In the genomic region with DNA sequence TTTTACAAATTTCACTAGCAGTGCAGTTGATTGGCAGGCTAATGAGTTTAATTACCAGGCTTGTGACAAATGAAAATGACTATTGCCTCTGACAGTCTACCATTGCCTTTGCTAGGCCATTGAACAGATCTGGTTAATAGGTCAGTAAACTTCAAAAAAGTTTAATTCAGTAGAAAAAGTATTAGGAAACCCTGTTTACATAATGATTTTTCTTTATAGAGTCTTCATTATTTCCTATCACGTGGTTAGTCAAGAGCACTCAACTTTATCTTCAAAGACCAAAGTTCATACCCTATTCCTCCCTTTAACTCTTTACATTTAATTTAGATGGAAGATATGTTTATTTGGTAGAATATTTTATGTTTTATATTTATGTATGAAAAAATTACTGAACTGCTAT, we compare ENCODE assay signal across 24 cellular contexts.
"Had no signal": no experiment of that assay in that cellular context is flagged by ENCODE, and none has a peak within 500 bp of the region (broad histone marks: within the 10 kb centered on the region; RNA-seq: fewer than 3 reads in every experiment).

No MANE protein-coding gene starts in this region.

- H2AFZ ChIP-seq: hepatocyte had no signal

- H3K4me1 ChIP-seq: colonic mucosa, foreskin keratinocyte, gastroesophageal sphincter, lower lobe of right lung, prostate gland, thyroid gland had no signal

- H3K27me3 Mint-ChIP-seq: dendritic cell treated with granulocyte-macrophage colony-stimulating factor and Interleukin-4, amounts not matched to agents 40 ng/mL and 50 ng/mL, for 4 days; naive thymus-derived CD8-positive, alpha-beta T cell; stimulated activated naive B cell treated with anti-CD40 and anti-IgM and Interleukin-4, amounts not matched to agents 10 μg/mL and 1 μg/mL and 100 μg/mL, for 72 hours; stimulated activated naive CD8-positive, alpha-beta T cell treated with anti-CD3 and anti-CD28 coated beads, Interleukin-15, Interleukin-2, amounts not matched to agents 100 ng/mL and 50 ng/mL, for 24 hours; type B pancreatic cell had no signal

- H3K27ac ChIP-seq: colonic mucosa, esophagus muscularis mucosa, foreskin keratinocyte, gastroesophageal sphincter, heart left ventricle, hepatocyte, left ventricle myocardium inferior, lower lobe of right lung, prostate gland, skin epidermis, thyroid gland had no signal

- H3K27ac Mint-ChIP-seq: dendritic cell treated with granulocyte-macrophage colony-stimulating factor and Interleukin-4, amounts not matched to agents 40 ng/mL and 50 ng/mL, for 4 days; naive thymus-derived CD8-positive, alpha-beta T cell; nephron progenitor cell; stimulated activated naive B cell treated with anti-CD40 and anti-IgM and Interleukin-4, amounts not matched to agents 10 μg/mL and 1 μg/mL and 100 μg/mL, for 72 hours; stimulated activated naive CD8-positive, alpha-beta T cell treated with anti-CD3 and anti-CD28 coated beads, Interleukin-15, Interleukin-2, amounts not matched to agents 100 ng/mL and 50 ng/mL, for 24 hours; type B pancreatic cell had no signal

- H3K79me2 ChIP-seq: hepatocyte had no signal

- H3K4me2 ChIP-seq: hepatocyte had no signal

- H3K4me1 Mint-ChIP-seq: nephron progenitor cell; stimulated activated naive B cell treated with anti-CD40 and anti-IgM and Interleukin-4, amounts not matched to agents 10 μg/mL and 1 μg/mL and 100 μg/mL, for 72 hours had no signal

- H3K9me3 ChIP-seq: colonic mucosa, esophagus muscularis mucosa, gastroesophageal sphincter, heart left ventricle, left ventricle myocardium inferior, lower lobe of right lung, prostate gland, thyroid gland had no signal

- H3K9me3 Mint-ChIP-seq: dendritic cell treated with granulocyte-macrophage colony-stimulating factor and Interleukin-4, amounts not matched to agents 40 ng/mL and 50 ng/mL, for 4 days; naive thymus-derived CD8-positive, alpha-beta T cell; nephron progenitor cell; stimulated activated naive B cell treated with anti-CD40 and anti-IgM and Interleukin-4, amounts not matched to agents 10 μg/mL and 1 μg/mL and 100 μg/mL, for 72 hours; stimulated activated naive CD8-positive, alpha-beta T cell treated with anti-CD3 and anti-CD28 coated beads, Interleukin-15, Interleukin-2, amounts not matched to agents 100 ng/mL and 50 ng/mL, for 24 hours; type B pancreatic cell had no signal

- H3K27me3 ChIP-seq: colonic mucosa, esophagus muscularis mucosa, foreskin keratinocyte, gastroesophageal sphincter, heart left ventricle, hepatocyte, thyroid gland had no signal

- H3K4me3 ChIP-seq: colonic mucosa, esophagus muscularis mucosa, gastroesophageal sphincter, heart left ventricle, hepatocyte, left ventricle myocardium inferior, lower lobe of right lung, prostate gland, skin epidermis, thyroid gland had no signal

- H3K36me3 ChIP-seq: colonic mucosa, prostate gland had no signal

- ATAC-seq: foreskin keratinocyte; gastroesophageal sphincter; heart left ventricle; left cardiac atrium; lower lobe of right lung; naive thymus-derived CD8-positive, alpha-beta T cell; right cardiac atrium; stimulated activated naive B cell treated with anti-CD40 and anti-IgM and Interleukin-4, amounts not matched to agents 10 μg/mL and 1 μg/mL and 100 μg/mL, for 72 hours had no signal

- DNase-seq: colonic mucosa; effector memory CD4-positive, alpha-beta T cell; foreskin keratinocyte; heart left ventricle; left cardiac atrium; left ventricle myocardium inferior; lower lobe of right lung; naive thymus-derived CD8-positive, alpha-beta T cell; nephron progenitor cell; nucleus accumbens; right cardiac atrium; stimulated activated CD4-positive, alpha-beta T cell treated with anti-CD3 and anti-CD28 coated beads, Interleukin-15, amount 100 ng/mL, for 24 hours; stimulated activated CD4-positive, alpha-beta T cell treated with anti-CD3 and anti-CD28 coated beads, Interleukin-2, amount 100 ng/mL, for 48 hours; stimulated activated naive B cell treated with anti-CD40 and anti-IgM and Interleukin-4, amounts not matched to agents 10 μg/mL and 1 μg/mL and 100 μg/mL, for 72 hours; thyroid gland had no signal

- FAIRE-seq: endothelial cell of umbilical vein had no signal

- H3K4me3 Mint-ChIP-seq: dendritic cell treated with granulocyte-macrophage colony-stimulating factor and Interleukin-4, amounts not matched to agents 40 ng/mL and 50 ng/mL, for 4 days; naive thymus-derived CD8-positive, alpha-beta T cell; nephron progenitor cell; stimulated activated naive B cell treated with anti-CD40 and anti-IgM and Interleukin-4, amounts not matched to agents 10 μg/mL and 1 μg/mL and 100 μg/mL, for 72 hours; stimulated activated naive CD8-positive, alpha-beta T cell treated with anti-CD3 and anti-CD28 coated beads, Interleukin-15, Interleukin-2, amounts not matched to agents 100 ng/mL and 50 ng/mL, for 24 hours; type B pancreatic cell had no signal
